ENCODE assay signal across 11 cellular contexts in genomic region chr1:192158181-192158580, GRCh38. TPM values are rescaled to one million over a fixed set of nuclear protein-coding genes. Genes with fewer than 3 reads are reported as not detected.
A peak's percentile ranks its signal among the peaks of the same experiment; 100 is the strongest.
DNase-seq lines count a peak whose midpoint lies in the region; ATAC-seq and TF ChIP-seq lines count a peak whose summit lies in the region.
"Had no signal": no experiment of that assay in that cellular context is flagged by ENCODE, and none has a peak within 500 bp of the region (broad histone marks: within the 10 kb centered on the region; RNA-seq: fewer than 3 reads in every experiment).

Gene RGS18, plus strand, starts transcription at chr1:192158462. Its CDS starts 176 bp downstream, at chr1:192158638.

- no peaks in the 10 kb centered on the region for H3K9me3 ChIP-seq in left lung

- H3K27ac ChIP-seq in left lung: peak within 1 kb of the TSS; percentile 5 to 97
- H3K27ac ChIP-seq in foreskin keratinocyte: no peak within 1 kb of the TSS

- intact Hi-C loops in left lung (cut with DNase I): no loop called here

- no peaks in the 10 kb centered on the region for H3K36me3 Mint-ChIP-seq in activated naive CD4-positive, alpha-beta T cell treated with anti-CD3 and anti-CD28 coated beads, Interleukin-2, amount 50 U/mL, for 72 hours

- H3K9me3 Mint-ChIP-seq in activated naive CD4-positive, alpha-beta T cell treated with anti-CD3 and anti-CD28 coated beads, Interleukin-2, amount 50 U/mL, for 72 hours: peaks cover 0 to 4% of the 10 kb centered on the region in 2 donors

- ATAC-seq in GM18498 (IDR thresholded peaks at IDR 0.05; ENCODE audit: unreplicated experiment) (peak; percentile 90), HG02588 (IDR thresholded peaks at IDR 0.05; ENCODE audit: unreplicated experiment) (peak; percentile 83), left lung (peak; percentile 70), HG03139 (IDR thresholded peaks at IDR 0.05; ENCODE audit: unreplicated experiment) (no peak), foreskin keratinocyte (no peak)
- no peak for ATAC-seq in activated naive CD4-positive, alpha-beta T cell treated with anti-CD3 and anti-CD28 coated beads, Interleukin-2, amount 50 U/mL, for 72 hours

- H3K27me3 ChIP-seq in left lung (no peaks in the 10 kb centered on the region), foreskin keratinocyte (no peaks in the 10 kb centered on the region)

- H3K4me1 ChIP-seq in left lung: peaks cover 0 to 30% of the 10 kb centered on the region in 2 donors
- peaks cover 4% of the 10 kb centered on the region for H3K4me1 ChIP-seq in foreskin keratinocyte

- DNase-seq in NB4 (ENCODE audit: low read depth) (peak; percentile 95), left lung (no peak), hypothalamus (lab: John Stamatoyannopoulos, UW) (no peak), foreskin keratinocyte (no peak)
- DNase-seq in activated naive CD4-positive, alpha-beta T cell treated with anti-CD3 and anti-CD28 coated beads, Interleukin-2, amount 50 U/mL, for 72 hours (ENCODE audit: low spot score in 2 of 2): no peak
- DNase-seq: activated CD8-positive, alpha-beta memory T cell treated with anti-CD3 and anti-CD28 coated beads, Interleukin-2, amount 50 U/mL, for 4 hours; NCI-H1694 treated with DMSO at 0.1 percent for 48 hours had no signal

- H3K36me3 ChIP-seq in left lung: no peaks in the 10 kb centered on the region

- H3K4me3 ChIP-seq in NB4 (ENCODE audit: low read depth, low read length) (peak within 1 kb of the TSS; percentile 95), left lung (peak within 1 kb of the TSS in 1 of 2 donors; percentile 31)

- no peak for TF ChIP-seq CTCF in NB4 (IDR thresholded peaks at IDR 0.05; ENCODE audit: low read depth, low read length)
- no peak for TF ChIP-seq CTCF in left lung (IDR thresholded peaks at IDR 0.05)
- no peak for TF ChIP-seq CTCF in foreskin keratinocyte (conservative IDR thresholded peaks at IDR 0.05)

- peak; percentile 47 for TF ChIP-seq POLR2A in NB4 (IDR thresholded peaks at IDR 0.05; ENCODE audit: extremely low read depth, insufficient read length)

- no peak within 1 kb of the TSS for H3K27ac Mint-ChIP-seq in activated naive CD4-positive, alpha-beta T cell treated with anti-CD3 and anti-CD28 coated beads, Interleukin-2, amount 50 U/mL, for 72 hours

RNA-seq across cellular contexts. Expression of gene RGS18, which starts in this region (rescaled TPM):
- total RNA-seq in left lung (10 to 100 TPM in 1 of 2 donors, 1 to 10 TPM in 1; 3.5 to 18.0 TPM), foreskin keratinocyte (0.35 and 0.48 TPM in 2 replicates)
- total RNA-seq in activated naive CD4-positive, alpha-beta T cell treated with anti-CD3 and anti-CD28 coated beads, Interleukin-2, amount 50 U/mL, for 72 hours: under 1 TPM in 1 of 2 donors, not detected in 1; 0.09 TPM
- polyA plus RNA-seq in foreskin keratinocyte: 0.23 and 0.25 TPM in 2 replicates
- total RNA-seq: fibroblast of villous mesenchyme had no signal

Comparison
In these comparisons a context has a peak if more than half of its experiments do, and no peak if none do; other contexts are left out.
1. ATAC-seq: peak in GM18498 (single experiment), HG02588 (single experiment) and left lung (single experiment); none in HG03139 (single experiment), activated naive CD4-positive, alpha-beta T cell treated with anti-CD3 and anti-CD28 coated beads, Interleukin-2, amount 50 U/mL, for 72 hours (0 of 2) and foreskin keratinocyte (single experiment).